8 cellular contexts compared by ENCODE assay signal in the genomic region with DNA sequence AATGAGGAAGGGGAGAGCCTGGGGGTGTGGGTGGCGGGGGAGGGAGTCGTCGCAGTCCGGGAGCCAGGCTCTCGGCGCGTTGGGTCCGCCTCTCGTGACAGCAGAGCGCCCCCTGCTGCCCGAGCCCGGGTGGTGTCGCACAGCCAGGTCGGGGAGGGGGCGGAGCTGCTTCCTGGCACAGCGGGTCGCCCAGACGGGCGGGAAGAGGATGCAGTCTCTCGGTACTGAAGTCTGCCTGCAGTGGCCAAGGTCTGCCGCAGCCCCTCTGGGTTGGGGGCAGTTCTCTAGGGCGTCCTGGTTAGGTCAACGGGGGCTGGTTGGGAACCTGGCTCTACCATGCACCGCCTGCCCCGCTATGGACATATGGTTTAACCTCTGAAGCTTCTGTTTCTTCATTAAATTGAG. TPM values are rescaled to one million over a fixed set of nuclear protein-coding genes. Genes with fewer than 3 reads are reported as not detected.
A peak's percentile ranks its signal among the peaks of the same experiment; 100 is the strongest.
DNase-seq lines count a peak whose midpoint lies in the region; TF ChIP-seq lines count a peak whose summit lies in the region.

No MANE protein-coding gene starts in this region.

- H3K4me2 ChIP-seq in mesenchymal stem cell (ENCODE audit: low read length, poor library complexity, severe bottlenecking), result peak overlapping the region; percentile 10

- TF ChIP-seq CTCF in AG10803 (conservative IDR thresholded peaks at IDR 0.05; ENCODE audit: low read length), result peak; percentile 48
- TF ChIP-seq CTCF in HEK293 (tag by site-specific recombination; IDR thresholded peaks at IDR 0.05), result peak; percentile 94
- TF ChIP-seq CTCF in lower leg skin (IDR thresholded peaks at IDR 0.05), result no peak

- H3K9ac ChIP-seq in mesenchymal stem cell (ENCODE audit: low read length), result no peak overlapping the region

- H2BK15ac ChIP-seq in mesenchymal stem cell (ENCODE audit: low read depth, poor library complexity, severe bottlenecking), result no peak overlapping the region

- POLR2A ChIA-PET in HEK293 (lab: Yijun Ruan, JAX), result no interaction called here

- no peak overlapping the region for H2BK5ac ChIP-seq in mesenchymal stem cell (ENCODE audit: low read depth, low read length, poor library complexity, severe bottlenecking)

- no peak overlapping the region for H4K91ac ChIP-seq in mesenchymal stem cell (ENCODE audit: low read length)

- TF ChIP-seq POLR2A in lower leg skin (IDR thresholded peaks at IDR 0.05), result no peak

- no peak overlapping the region for H3K4me3 ChIP-seq in AG10803 (ENCODE audit: low read length)
- no peak overlapping the region for H3K4me3 ChIP-seq in HEK293 (ENCODE audit: low read depth, low read length)
- H3K4me3 ChIP-seq in mesenchymal stem cell (ENCODE audit: insufficient read depth in 1 of 2, low read depth in 1 of 2, low read length in 2 of 2), result no peak overlapping the region
- H3K4me3 ChIP-seq in lower leg skin (ENCODE audit: low read depth, poor library complexity, severe bottlenecking), result no peak overlapping the region

- 9% methylated on average over 24 of the region's 25 CpGs for WGBS in mesenchymal stem cell
- WGBS in lower leg skin, 2 donors, result 12 to 15% methylated on average over 16 to 18 of the region's 25 CpGs

- H3K4me1 ChIP-seq in HEK293 (ENCODE audit: control insufficient read depth, insufficient read depth, low read length), result peaks cover 3% of the 10 kb centered on the region; the same call in 1 of the 2 replicates
- peaks cover 7% of the 10 kb centered on the region for H3K4me1 ChIP-seq in mesenchymal stem cell (ENCODE audit: control insufficient read depth, insufficient read depth, low read depth, low read length)

- no peaks in the 10 kb centered on the region for H3K79me1 ChIP-seq in mesenchymal stem cell (replicated peaks; ENCODE audit: low read length, poor library complexity, severe bottlenecking)

- H3K36me3 ChIP-seq in HEK293 (ENCODE audit: control insufficient read depth in 2 of 2, insufficient read depth in 1 of 2, low read length in 2 of 2) (no peaks in the 10 kb centered on the region), mesenchymal stem cell (ENCODE audit: control insufficient read depth in 1 of 2, insufficient read depth in 2 of 2, low read depth in 1 of 2, low read length in 2 of 2) (no peaks in the 10 kb centered on the region)

- no peak overlapping the region for H3K18ac ChIP-seq in mesenchymal stem cell (ENCODE audit: low read depth in 1 of 2, low read length in 2 of 2)

- no peak overlapping the region for H3K14ac ChIP-seq in mesenchymal stem cell (ENCODE audit: low read length in 2 of 2)

- peak overlapping the region; percentile 74 for H2AFZ ChIP-seq in mesenchymal stem cell (ENCODE audit: low read depth, low read length)

- H4K8ac ChIP-seq in mesenchymal stem cell (ENCODE audit: low read length), result no peak overlapping the region

- peaks cover 59 to 78% of the 10 kb centered on the region in 2 experiments for H3K27me3 ChIP-seq in mesenchymal stem cell (ENCODE audit: control insufficient read depth in 1 of 2, insufficient read depth in 1 of 2, low read length in 2 of 2)

- H2BK12ac ChIP-seq in mesenchymal stem cell (ENCODE audit: low read length in 2 of 2), result no peak overlapping the region

- no peak overlapping the region; the same call in 1 of the 2 replicates for H3K27ac ChIP-seq in HEK293 (ENCODE audit: extremely low read depth, low read depth, low read length)
- H3K27ac ChIP-seq in mesenchymal stem cell (ENCODE audit: low read length, poor library complexity, severe bottlenecking), result no peak overlapping the region

- no peaks in the 10 kb centered on the region for H3K9me3 ChIP-seq in HEK293 (ENCODE audit: control insufficient read depth, insufficient read depth, low read depth, low read length)
- no peaks in the 10 kb centered on the region for H3K9me3 ChIP-seq in mesenchymal stem cell (ENCODE audit: control insufficient read depth, low read length)

- peak; percentile 4 for DNase-seq in AG10803 (ENCODE audit: low read depth)
- peak; percentile 78 for DNase-seq in NCI-H774 (lab: John Stamatoyannopoulos, UW)
- peak; percentile 83 to 86 for DNase-seq in activated CD4-positive, alpha-beta T cell treated with anti-CD3 and anti-CD28 coated beads, Interleukin-2, amount 50 U/mL, for 48 hours
- DNase-seq in ecto neural progenitor cell (ENCODE audit: low spot score), result peak; percentile 99
- peak; percentile 44 for DNase-seq in mesenchymal stem cell
- DNase-seq in stimulated activated CD8-positive, alpha-beta memory T cell treated with anti-CD3 and anti-CD28 coated beads, Interleukin-2, amount 100 ng/mL, for 1 hour (ENCODE audit: low read depth in 2 of 2), result peak; percentile 44 to 53
- DNase-seq in lower leg skin (ENCODE audit: low spot score in 2 of 2), result no peak

- intact Hi-C loops in lower leg skin (cut with DNase I; ENCODE audit: low total_unique reads), result no loop called here

- CTCF ChIA-PET in HEK293 (lab: Yijun Ruan, JAX), result interaction anchor here (0.6 to 4.8 kb wide), 99 partner anchors 9 to 963 kb away, joined by 3 to 162 read pairs (median 4); partner anchors contain the start of gene MRPS23

- H3K4ac ChIP-seq in mesenchymal stem cell (ENCODE audit: low read depth in 1 of 2, low read length in 2 of 2), result no peak overlapping the region

- no peak overlapping the region for H2AK5ac ChIP-seq in mesenchymal stem cell (ENCODE audit: low read length, severe bottlenecking)

- H2BK120ac ChIP-seq in mesenchymal stem cell (ENCODE audit: low read depth, low read length), result no peak overlapping the region

- H3K23ac ChIP-seq in mesenchymal stem cell (ENCODE audit: low read length in 2 of 2), result peak overlapping the region in 1 of 2 experiments; percentile 86

TF ChIP-seq in HEK293, 187 proteins besides CTCF, POLR2A, EP300 and RAD21 (continues in another document):
- TF ChIP-seq ZNF707 (tag by site-specific recombination; IDR thresholded peaks at IDR 0.05), result no peak
- no peak for TF ChIP-seq ZNF138 (tag by site-specific recombination; IDR thresholded peaks at IDR 0.05; ENCODE audit: borderline replicate concordance)
- TF ChIP-seq ZNF561 (tag by site-specific recombination; IDR thresholded peaks at IDR 0.05; ENCODE audit: borderline replicate concordance), result 0 out of 2 replicates have a peak, but pooled peaks have one; percentile 68
- TF ChIP-seq ZNF266 (tag by site-specific recombination; IDR thresholded peaks at IDR 0.05; ENCODE audit: low read depth), result no peak
- TF ChIP-seq, protein P1, sequence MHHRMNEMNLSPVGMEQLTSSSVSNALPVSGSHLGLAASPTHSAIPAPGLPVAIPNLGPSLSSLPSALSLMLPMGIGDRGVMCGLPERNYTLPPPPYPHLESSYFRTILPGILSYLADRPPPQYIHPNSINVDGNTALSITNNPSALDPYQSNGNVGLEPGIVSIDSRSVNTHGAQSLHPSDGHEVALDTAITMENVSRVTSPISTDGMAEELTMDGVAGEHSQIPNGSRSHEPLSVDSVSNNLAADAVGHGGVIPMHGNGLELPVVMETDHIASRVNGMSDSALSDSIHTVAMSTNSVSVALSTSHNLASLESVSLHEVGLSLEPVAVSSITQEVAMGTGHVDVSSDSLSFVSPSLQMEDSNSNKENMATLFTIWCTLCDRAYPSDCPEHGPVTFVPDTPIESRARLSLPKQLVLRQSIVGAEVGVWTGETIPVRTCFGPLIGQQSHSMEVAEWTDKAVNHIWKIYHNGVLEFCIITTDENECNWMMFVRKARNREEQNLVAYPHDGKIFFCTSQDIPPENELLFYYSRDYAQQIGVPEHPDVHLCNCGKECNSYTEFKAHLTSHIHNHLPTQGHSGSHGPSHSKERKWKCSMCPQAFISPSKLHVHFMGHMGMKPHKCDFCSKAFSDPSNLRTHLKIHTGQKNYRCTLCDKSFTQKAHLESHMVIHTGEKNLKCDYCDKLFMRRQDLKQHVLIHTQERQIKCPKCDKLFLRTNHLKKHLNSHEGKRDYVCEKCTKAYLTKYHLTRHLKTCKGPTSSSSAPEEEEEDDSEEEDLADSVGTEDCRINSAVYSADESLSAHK (tag by site-specific recombination; IDR thresholded peaks at IDR 0.05), result no peak
- no peak for TF ChIP-seq ZBTB10 (tag by site-specific recombination; IDR thresholded peaks at IDR 0.05)
- TF ChIP-seq ZSCAN30 (tag by site-specific recombination; IDR thresholded peaks at IDR 0.05), result peak; percentile 89
- no peak for TF ChIP-seq KLF7 (tag by site-specific recombination; IDR thresholded peaks at IDR 0.05; ENCODE audit: borderline replicate concordance)
- no peak for TF ChIP-seq ZNF837 (tag by site-specific recombination; IDR thresholded peaks at IDR 0.05)
- no peak for TF ChIP-seq ZNF571 (tag by site-specific recombination; IDR thresholded peaks at IDR 0.05)

RNA-seq across cellular contexts. Expression of gene CCDC182, which starts 38.2 kb away (rescaled TPM):
- polyA plus RNA-seq in mesenchymal stem cell (2013, experiment 1 of 2), result not detected
- polyA plus RNA-seq in mesenchymal stem cell (2013, experiment 2 of 2), result not detected
- total RNA-seq in lower leg skin, result not detected

Comparison
In these comparisons a context has a peak if more than half of its experiments do, and no peak if none do; other contexts are left out.
1. DNase-seq: peak in AG10803 (single experiment), NCI-H774 (single experiment), activated CD4-positive, alpha-beta T cell treated with anti-CD3 and anti-CD28 coated beads, Interleukin-2, amount 50 U/mL, for 48 hours (2 of 2), ecto neural progenitor cell (single experiment), mesenchymal stem cell (single experiment) and stimulated activated CD8-positive, alpha-beta memory T cell treated with anti-CD3 and anti-CD28 coated beads, Interleukin-2, amount 100 ng/mL, for 1 hour (2 of 2); none in lower leg skin (0 of 2).
2. CTCF ChIP-seq: peak in AG10803 (single experiment) and HEK293 (single experiment); none in lower leg skin (0 of 3).